In genomic region chr14:75005357-75005756, GRCh38 we compare ENCODE assay signal across 24 cellular contexts. TPM values are rescaled to one million over a fixed set of nuclear protein-coding genes. Genes with fewer than 3 reads are reported as not detected.
A peak's percentile ranks its signal among the peaks of the same experiment; 100 is the strongest.
DNase-seq lines count a peak whose midpoint lies in the region; ATAC-seq, FAIRE-seq and TF ChIP-seq lines count a peak whose summit lies in the region.
"Had no signal": no experiment of that assay in that cellular context is flagged by ENCODE, and none has a peak within 500 bp of the region (broad histone marks: within the 10 kb centered on the region; RNA-seq: fewer than 3 reads in every experiment).

No MANE protein-coding gene starts in this region.

- H3K4me3 ChIP-seq in trophoblast cell (ENCODE audit: low read depth, low read length): no peak overlapping the region
- H3K4me3 ChIP-seq: coronary artery, gastroesophageal sphincter, hepatocyte, spleen had no signal

- H2BK5ac ChIP-seq in trophoblast cell (ENCODE audit: low read depth, low read length, poor library complexity): no peak overlapping the region

- H3K79me2 ChIP-seq in trophoblast cell (ENCODE audit: control insufficient read depth, insufficient read depth, low read length, poor library complexity): peaks cover 8% of the 10 kb centered on the region

- no peak overlapping the region for H2BK12ac ChIP-seq in trophoblast cell (ENCODE audit: low read length)

- H4K8ac ChIP-seq in trophoblast cell (ENCODE audit: low read depth, low read length): no peak overlapping the region

- H3K27me3 Mint-ChIP-seq in HFFc6 (ENCODE audit: insufficient read depth) (no peaks in the 10 kb centered on the region; the same call in 1 of the 2 replicates), brain (peaks cover 18% of the 10 kb centered on the region)

- no peak overlapping the region for H4K91ac ChIP-seq in trophoblast cell (ENCODE audit: low read depth, low read length)

- no peak overlapping the region for H3K14ac ChIP-seq in trophoblast cell (ENCODE audit: low read length)

- H3K9me3 ChIP-seq in trophoblast cell (ENCODE audit: insufficient read depth, low read depth, low read length): no peaks in the 10 kb centered on the region
- H3K9me3 ChIP-seq: gastroesophageal sphincter, spleen had no signal

- no peak for FAIRE-seq in GM12891 (lab: Jason Lieb, UNC)
- FAIRE-seq: GM18507 had no signal

- no peak overlapping the region for H2AK5ac ChIP-seq in trophoblast cell (ENCODE audit: low read length)

- TF ChIP-seq POLR2A in GM12891 (IDR thresholded peaks at IDR 0.05; ENCODE audit: low read depth, low read length): no peak

- H3K4me3 Mint-ChIP-seq in HFFc6: no peak overlapping the region
- peak overlapping the region; percentile 36 to 63 (median 51) for H3K4me3 Mint-ChIP-seq in brain

- no peak overlapping the region for H3K27ac ChIP-seq in trophoblast cell (ENCODE audit: low read depth, low read length)
- H3K27ac ChIP-seq: 22Rv1, coronary artery, gastroesophageal sphincter, hepatocyte, spleen had no signal

- peaks cover 3 to 8% of the 10 kb centered on the region in 2 experiments for H3K4me1 ChIP-seq in trophoblast cell (ENCODE audit: control insufficient read depth in 1 of 2, insufficient read depth in 2 of 2, low read length in 2 of 2)

- H3K9ac ChIP-seq in trophoblast cell (ENCODE audit: low read length): no peak overlapping the region

- no peak overlapping the region for H3K23ac ChIP-seq in trophoblast cell (ENCODE audit: low read length)

- DNase-seq in DMS53 (lab: John Stamatoyannopoulos, UW) (peak; percentile 8), DMS53 treated with DMSO at 0.1 percent for 48 hours (lab: John Stamatoyannopoulos, UW; ENCODE audit: unreplicated experiment) (no peak), HFFc6 (no peak), trophoblast cell (peak; percentile 53 to 87), GM12891 (ENCODE audit: insufficient read length, low spot score) (no peak)
- DNase-seq: activated CD4-positive, alpha-beta T cell treated with anti-CD3 and anti-CD28 coated beads, Interleukin-2, amount 10 ng/mL, durations not matched to agents 24 days and 14 days; activated naive CD4-positive, alpha-beta T cell; activated T-cell treated with anti-CD3 and anti-CD28 coated beads, Interleukin-2, amount 50 U/mL, for 48 hours; DMS79; effector memory CD4-positive, alpha-beta T cell; GF-D8; left cardiac atrium; NCI-H1436 treated with DMSO at 0.1 percent for 48 hours; NCI-H748 treated with DMSO at 0.1 percent for 48 hours; right cardiac atrium; spleen had no signal

- no peak overlapping the region for H2AFZ ChIP-seq in trophoblast cell (ENCODE audit: insufficient read depth, low read length, poor library complexity)
- H2AFZ ChIP-seq: hepatocyte had no signal

- H3K79me1 ChIP-seq in trophoblast cell (ENCODE audit: low read length): peaks cover 6% of the 10 kb centered on the region

- H3K36me3 ChIP-seq in trophoblast cell (ENCODE audit: control insufficient read depth in 1 of 2, insufficient read depth in 2 of 2, low read length in 2 of 2): peaks cover 10 to 29% of the 10 kb centered on the region in 2 experiments

- no peaks in the 10 kb centered on the region for H3K27me3 ChIP-seq in trophoblast cell (ENCODE audit: insufficient read depth, low read length)
- H3K27me3 ChIP-seq: gastroesophageal sphincter, hepatocyte, spleen had no signal

- ATAC-seq in GM18867 (IDR thresholded peaks at IDR 0.05; ENCODE audit: unreplicated experiment): no peak
- ATAC-seq in GM19324 (IDR thresholded peaks at IDR 0.05; ENCODE audit: low FRiP score, unreplicated experiment): no peak
- ATAC-seq: gastroesophageal sphincter, left cardiac atrium, right cardiac atrium had no signal

- no peak overlapping the region for H3K4ac ChIP-seq in trophoblast cell (ENCODE audit: low read depth, low read length)

- H2BK120ac ChIP-seq in trophoblast cell (ENCODE audit: insufficient read depth, low read length, poor library complexity): no peak overlapping the region

- H3K18ac ChIP-seq in trophoblast cell (ENCODE audit: low read length): no peak overlapping the region

- H3K4me2 ChIP-seq in trophoblast cell (ENCODE audit: low read length): no peak overlapping the region
- H3K4me2 ChIP-seq: hepatocyte had no signal

- H3K4me1 Mint-ChIP-seq in HFFc6 (ENCODE audit: low read depth) (peaks cover 37% of the 10 kb centered on the region), brain (peaks cover 46% of the 10 kb centered on the region)

- H3K9me3 Mint-ChIP-seq in HFFc6: peaks cover 4% of the 10 kb centered on the region; the same call in 1 of the 2 replicates
- peaks cover 0 to 10% (median 8%) of the 10 kb centered on the region in 5 experiments for H3K9me3 Mint-ChIP-seq in brain

- H3K36me3 Mint-ChIP-seq in HFFc6 (ENCODE audit: low read depth) (peaks cover 66% of the 10 kb centered on the region), brain (peaks cover 54% of the 10 kb centered on the region)

- WGBS in trophoblast cell (ENCODE audit: extremely low coverage, insufficient coverage, insufficient read length): no CpG with 5 or more reads among the region's 3 CpGs

- H3K27ac Mint-ChIP-seq in HFFc6 (peak overlapping the region; percentile 15; the same call in 1 of the 2 replicates), brain (no peak overlapping the region)
- H3K27ac Mint-ChIP-seq: activated CD4-positive, alpha-beta T cell treated with anti-CD3 and anti-CD28 coated beads, Interleukin-2, amount 10 ng/mL, durations not matched to agents 24 days and 14 days had no signal

- H4K12ac ChIP-seq in trophoblast cell (ENCODE audit: low read depth, low read length): no peak overlapping the region

- no peak for TF ChIP-seq CTCF in HFFc6 (IDR thresholded peaks at IDR 0.05)
- TF ChIP-seq CTCF in brain (conservative IDR thresholded peaks at IDR 0.05): no peak

TF ChIP-seq in GM12891, 5 proteins besides CTCF, POLR2A, EP300 and RAD21:
- TF ChIP-seq PAX5 (IDR thresholded peaks at IDR 0.05; ENCODE audit: insufficient read depth, low read length, severe bottlenecking): no peak
- no peak for TF ChIP-seq SPI1 (IDR thresholded peaks at IDR 0.05; ENCODE audit: low read depth, low read length)
- TF ChIP-seq POU2F2 (IDR thresholded peaks at IDR 0.05; ENCODE audit: low read depth, low read length): no peak
- TF ChIP-seq TAF1 (IDR thresholded peaks at IDR 0.05; ENCODE audit: low read depth, low read length): no peak
- TF ChIP-seq POLR2AphosphoS5 (IDR thresholded peaks at IDR 0.05; ENCODE audit: low read depth, low read length): no peak

RNA-seq across cellular contexts. Expression of gene EIF2B2, which starts 2.6 kb away (rescaled TPM):
- total RNA-seq in HFFc6 (2021; fragmentation: NEBNext Ultra II Directional; extraction: Animal tissue kit (Norgen Biotek cat#: 25700)): 10 to 100 TPM; 55.5 to 66.1 (median 59.0) TPM
- 98.5 TPM for polyA plus RNA-seq in brain (ENCODE audit: insufficient read depth, low read depth, low replicate concordance)
- polyA plus RNA-seq in trophoblast cell (2013): 115 and 119 TPM in 2 replicates
- polyA plus RNA-seq in GM12891 (2012; ENCODE audit: low read depth, missing spikeins): 49.2 TPM

RNA-seq across cellular contexts. Expression of gene MLH3, which starts 45.9 kb away (rescaled TPM):
- total RNA-seq in HFFc6 (2021; fragmentation: NEBNext Ultra II Directional; extraction: Animal tissue kit (Norgen Biotek cat#: 25700)): 10 to 100 TPM in 1 of 6 experiments, 1 to 10 TPM in 5; 5.4 to 11.6 (median 7.6) TPM
- 5.9 TPM for polyA plus RNA-seq in brain (ENCODE audit: insufficient read depth, low read depth, low replicate concordance)
- polyA plus RNA-seq in trophoblast cell (2013): 5.1 and 5.8 TPM in 2 replicates
- polyA plus RNA-seq in GM12891 (2012; ENCODE audit: low read depth, missing spikeins): 11.2 TPM

RNA-seq across cellular contexts. Expression of gene PGF, which starts 50.0 kb away (rescaled TPM):
- 1 to 10 TPM in 4 of 6 experiments, under 1 TPM in 2; 0.87 to 2.9 (median 2.7) TPM for total RNA-seq in HFFc6 (2021; fragmentation: NEBNext Ultra II Directional; extraction: Animal tissue kit (Norgen Biotek cat#: 25700))
- 21.8 TPM for polyA plus RNA-seq in brain (ENCODE audit: insufficient read depth, low read depth, low replicate concordance)
- polyA plus RNA-seq in trophoblast cell (2013): 746 and 849 TPM in 2 replicates
- polyA plus RNA-seq in GM12891 (2012; ENCODE audit: low read depth, missing spikeins): 3.9 TPM

RNA-seq across cellular contexts. Expression of gene ACYP1, which starts 58.5 kb away (rescaled TPM):
- 10 to 100 TPM in 4 of 6 experiments, 1 to 10 TPM in 2; 5.9 to 14.9 (median 11.7) TPM for total RNA-seq in HFFc6 (2021; fragmentation: NEBNext Ultra II Directional; extraction: Animal tissue kit (Norgen Biotek cat#: 25700))
- 67.7 TPM for polyA plus RNA-seq in brain (ENCODE audit: insufficient read depth, low read depth, low replicate concordance)
- polyA plus RNA-seq in trophoblast cell (2013): 26.8 and 30.1 TPM in 2 replicates
- 20.7 TPM for polyA plus RNA-seq in GM12891 (2012; ENCODE audit: low read depth, missing spikeins)

Comparison
In these comparisons a context has a peak if more than half of its experiments do, and no peak if none do; other contexts are left out.
1. DNase-seq: peak in DMS53 (single experiment) and trophoblast cell (2 of 2); none in DMS53 treated with DMSO at 0.1 percent for 48 hours (single experiment), HFFc6 (single experiment) and GM12891 (single experiment).